8 cellular contexts compared by ENCODE assay signal in the genomic region with DNA sequence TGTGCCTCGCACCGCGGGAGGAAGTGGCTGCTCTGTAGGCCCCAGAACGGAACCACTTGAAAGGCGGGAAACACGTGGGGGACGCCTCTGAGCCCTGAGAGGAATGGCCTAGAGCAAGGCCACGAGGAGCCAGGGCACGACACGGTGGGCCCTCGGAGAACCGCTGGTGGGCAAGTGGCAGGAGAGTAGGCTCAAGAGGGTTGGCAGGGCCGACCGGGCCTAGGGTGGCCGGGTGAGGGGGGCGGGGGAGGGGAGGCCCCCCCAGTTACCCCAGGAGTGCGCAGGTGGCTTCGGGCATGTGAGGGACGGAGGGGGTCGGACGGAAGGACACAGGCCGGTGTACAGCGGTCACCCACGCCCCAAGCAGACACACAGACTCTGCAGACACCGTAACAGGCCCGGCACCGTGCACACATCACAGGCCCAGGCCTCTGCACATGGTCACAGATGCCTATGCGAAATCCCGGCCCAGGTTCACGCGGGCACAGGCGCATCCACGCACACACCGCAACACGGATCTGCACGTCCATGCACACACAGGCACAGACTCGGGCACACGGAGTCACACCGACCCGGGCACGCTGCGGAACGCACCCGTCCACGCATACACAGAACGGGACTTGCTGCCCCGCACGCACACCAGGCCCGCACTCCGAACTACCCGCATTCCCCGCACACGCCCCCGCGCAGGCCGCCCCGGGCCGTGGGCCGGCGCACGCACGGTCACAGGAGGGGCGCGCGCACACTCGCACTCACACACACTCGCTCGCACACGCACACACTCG. TPM values are rescaled to one million over a fixed set of nuclear protein-coding genes. Genes with fewer than 3 reads are reported as not detected.
A peak's percentile ranks its signal among the peaks of the same experiment; 100 is the strongest.
DNase-seq lines count a peak whose midpoint lies in the region; ATAC-seq and TF ChIP-seq lines count a peak whose summit lies in the region.

A gene with protein sequence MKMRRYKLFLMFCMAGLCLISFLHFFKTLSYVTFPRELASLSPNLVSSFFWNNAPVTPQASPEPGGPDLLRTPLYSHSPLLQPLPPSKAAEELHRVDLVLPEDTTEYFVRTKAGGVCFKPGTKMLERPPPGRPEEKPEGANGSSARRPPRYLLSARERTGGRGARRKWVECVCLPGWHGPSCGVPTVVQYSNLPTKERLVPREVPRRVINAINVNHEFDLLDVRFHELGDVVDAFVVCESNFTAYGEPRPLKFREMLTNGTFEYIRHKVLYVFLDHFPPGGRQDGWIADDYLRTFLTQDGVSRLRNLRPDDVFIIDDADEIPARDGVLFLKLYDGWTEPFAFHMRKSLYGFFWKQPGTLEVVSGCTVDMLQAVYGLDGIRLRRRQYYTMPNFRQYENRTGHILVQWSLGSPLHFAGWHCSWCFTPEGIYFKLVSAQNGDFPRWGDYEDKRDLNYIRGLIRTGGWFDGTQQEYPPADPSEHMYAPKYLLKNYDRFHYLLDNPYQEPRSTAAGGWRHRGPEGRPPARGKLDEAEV (plus strand): TSS at position 751 of the 785 bp plus-strand sequence. CDS start 30,336 bp downstream, outside the sequence.

- CTCF ChIA-PET in activated CD4-positive, alpha-beta memory T cell treated with anti-CD3 and anti-CD28 coated beads for 36 hours (lab: Charles Lee): no interaction called here
- CTCF ChIA-PET in activated CD4-positive, alpha-beta memory T cell treated with anti-CD3 and anti-CD28 coated beads, Interleukin-2, amount 10 ng/mL, durations not matched to agents 7 days and 5 days (lab: Charles Lee): no interaction called here

- H3K4me3 Mint-ChIP-seq in activated CD4-positive, alpha-beta memory T cell treated with anti-CD3 and anti-CD28 coated beads for 36 hours: peak within 1 kb of the TSS; percentile 35
- no peak within 1 kb of the TSS for H3K4me3 Mint-ChIP-seq in activated CD4-positive, alpha-beta memory T cell treated with anti-CD3 and anti-CD28 coated beads, Interleukin-2, amount 10 ng/mL, durations not matched to agents 7 days and 5 days

- H3K27ac ChIP-seq in left lung (peak within 1 kb of the TSS in 1 of 2 donors; percentile 13), tibial nerve (peak within 1 kb of the TSS; percentile 84 to 95 (median 95))
- H3K27ac ChIP-seq in effector memory CD4-positive, alpha-beta T cell (ENCODE audit: insufficient read depth, low read length, poor library complexity, severe bottlenecking): no peak within 1 kb of the TSS

- POLR2A ChIA-PET in activated CD4-positive, alpha-beta memory T cell treated with anti-CD3 and anti-CD28 coated beads for 36 hours (lab: Charles Lee): no interaction called here
- POLR2A ChIA-PET in activated CD4-positive, alpha-beta memory T cell treated with anti-CD3 and anti-CD28 coated beads, Interleukin-2, amount 10 ng/mL, durations not matched to agents 7 days and 5 days (lab: Charles Lee): no interaction called here

- H3K4me1 ChIP-seq in adipocyte (ENCODE audit: control insufficient read depth, insufficient read depth, low read length): peaks cover 28% of the 10 kb centered on the region
- peaks cover 3 to 13% of the 10 kb centered on the region in 2 donors for H3K4me1 ChIP-seq in left lung
- H3K4me1 ChIP-seq in tibial nerve: peaks cover 0 to 81% (median 19%) of the 10 kb centered on the region in 4 donors
- H3K4me1 ChIP-seq in effector memory CD4-positive, alpha-beta T cell (ENCODE audit: control insufficient read depth, insufficient read depth, low read length, poor library complexity, severe bottlenecking): peaks cover 9% of the 10 kb centered on the region

- H3K36me3 ChIP-seq in adipocyte (ENCODE audit: control insufficient read depth, insufficient read depth, low read length, severe bottlenecking): no peaks in the 10 kb centered on the region
- no peaks in the 10 kb centered on the region for H3K36me3 ChIP-seq in left lung
- H3K36me3 ChIP-seq in tibial nerve: no peaks in the 10 kb centered on the region
- no peaks in the 10 kb centered on the region for H3K36me3 ChIP-seq in effector memory CD4-positive, alpha-beta T cell (ENCODE audit: control insufficient read depth, insufficient read depth, low read length)

- H3K27ac Mint-ChIP-seq in activated CD4-positive, alpha-beta memory T cell treated with anti-CD3 and anti-CD28 coated beads for 36 hours: no peak within 1 kb of the TSS
- H3K27ac Mint-ChIP-seq in activated CD4-positive, alpha-beta memory T cell treated with anti-CD3 and anti-CD28 coated beads, Interleukin-2, amount 10 ng/mL, durations not matched to agents 7 days and 5 days: no peak within 1 kb of the TSS

- WGBS in tibial nerve, 2 donors: 45 to 56% methylated on average over 42 to 52 of the region's 70 CpGs

- peak in 1 of 2 donors; percentile 21 for TF ChIP-seq EP300 in tibial nerve (IDR thresholded peaks at IDR 0.05)

- intact Hi-C loops in activated CD4-positive, alpha-beta memory T cell treated with anti-CD3 and anti-CD28 coated beads for 36 hours (cut with micrococcal nuclease): no loop called here
- intact Hi-C loops in left lung (cut with DNase I): no loop called here

- DNase-seq in activated CD4-positive, alpha-beta memory T cell treated with anti-CD3 and anti-CD28 coated beads for 36 hours: no peak
- no peak for DNase-seq in activated CD4-positive, alpha-beta memory T cell treated with anti-CD3 and anti-CD28 coated beads, Interleukin-2, amount 10 ng/mL, durations not matched to agents 7 days and 5 days
- DNase-seq in adipocyte (ENCODE audit: low read depth): peak; percentile 39
- DNase-seq in left lung: no peak
- DNase-seq in tibial nerve (ENCODE audit: low spot score in 2 of 2): no peak
- no peak for DNase-seq in GM20000 (ENCODE audit: low spot score)
- no peak for DNase-seq in effector memory CD4-positive, alpha-beta T cell

- no peaks in the 10 kb centered on the region for H3K36me3 Mint-ChIP-seq in activated CD4-positive, alpha-beta memory T cell treated with anti-CD3 and anti-CD28 coated beads for 36 hours
- no peaks in the 10 kb centered on the region for H3K36me3 Mint-ChIP-seq in activated CD4-positive, alpha-beta memory T cell treated with anti-CD3 and anti-CD28 coated beads, Interleukin-2, amount 10 ng/mL, durations not matched to agents 7 days and 5 days (ENCODE audit: low read depth)

- H3K4me3 ChIP-seq in adipocyte (ENCODE audit: low read length) (peak within 1 kb of the TSS; percentile 76), left lung (peak within 1 kb of the TSS; percentile 22 to 37), tibial nerve (peak within 1 kb of the TSS; percentile 41 to 85 (median 61))
- no peak within 1 kb of the TSS for H3K4me3 ChIP-seq in effector memory CD4-positive, alpha-beta T cell (ENCODE audit: insufficient read depth, low read depth, low read length, poor library complexity, severe bottlenecking)

- H3K27me3 Mint-ChIP-seq in activated CD4-positive, alpha-beta memory T cell treated with anti-CD3 and anti-CD28 coated beads for 36 hours: peaks cover 36% of the 10 kb centered on the region
- H3K27me3 Mint-ChIP-seq in activated CD4-positive, alpha-beta memory T cell treated with anti-CD3 and anti-CD28 coated beads, Interleukin-2, amount 10 ng/mL, durations not matched to agents 7 days and 5 days: peaks cover 49% of the 10 kb centered on the region

- peaks cover 19% of the 10 kb centered on the region for H3K4me1 Mint-ChIP-seq in activated CD4-positive, alpha-beta memory T cell treated with anti-CD3 and anti-CD28 coated beads for 36 hours (ENCODE audit: low read depth)
- peaks cover 6% of the 10 kb centered on the region for H3K4me1 Mint-ChIP-seq in activated CD4-positive, alpha-beta memory T cell treated with anti-CD3 and anti-CD28 coated beads, Interleukin-2, amount 10 ng/mL, durations not matched to agents 7 days and 5 days

- no peaks in the 10 kb centered on the region for H3K9me3 Mint-ChIP-seq in activated CD4-positive, alpha-beta memory T cell treated with anti-CD3 and anti-CD28 coated beads for 36 hours
- no peaks in the 10 kb centered on the region for H3K9me3 Mint-ChIP-seq in activated CD4-positive, alpha-beta memory T cell treated with anti-CD3 and anti-CD28 coated beads, Interleukin-2, amount 10 ng/mL, durations not matched to agents 7 days and 5 days

- H3K9me3 ChIP-seq in adipocyte (ENCODE audit: control insufficient read depth, low read length) (no peaks in the 10 kb centered on the region), left lung (no peaks in the 10 kb centered on the region), tibial nerve (no peaks in the 10 kb centered on the region)
- no peaks in the 10 kb centered on the region for H3K9me3 ChIP-seq in effector memory CD4-positive, alpha-beta T cell (ENCODE audit: control insufficient read depth, low read length)

- peak within 1 kb of the TSS; percentile 69 for H3K9ac ChIP-seq in adipocyte (ENCODE audit: low read length)

- H3K27me3 ChIP-seq in adipocyte (replicated peaks; ENCODE audit: control insufficient read depth, insufficient read depth, low read length) (peaks cover 13% of the 10 kb centered on the region), left lung (peaks cover 14 to 54% of the 10 kb centered on the region in 2 donors), tibial nerve (peaks cover 0 to 4% of the 10 kb centered on the region in 2 donors)
- H3K27me3 ChIP-seq in effector memory CD4-positive, alpha-beta T cell (replicated peaks; ENCODE audit: control insufficient read depth, insufficient read depth, low read length, poor library complexity, severe bottlenecking): peaks cover 24% of the 10 kb centered on the region

- TF ChIP-seq CTCF in left lung (IDR thresholded peaks at IDR 0.05) (no peak), tibial nerve (IDR thresholded peaks at IDR 0.05) (no peak), GM20000 (IDR thresholded peaks at IDR 0.05; ENCODE audit: extremely low read depth, missing control alignments) (no peak)

- ATAC-seq in left lung (no peak), GM19023 (IDR thresholded peaks at IDR 0.05; ENCODE audit: unreplicated experiment) (no peak)

- no peak for TF ChIP-seq POLR2A in tibial nerve (IDR thresholded peaks at IDR 0.05)

RNA-seq across cellular contexts. Expression of the gene that starts here (rescaled TPM):
- under 1 TPM in 1 of 2 experiments, not detected in 1; 0.05 TPM for total RNA-seq in activated CD4-positive, alpha-beta memory T cell treated with anti-CD3 and anti-CD28 coated beads for 36 hours
- total RNA-seq in activated CD4-positive, alpha-beta memory T cell treated with anti-CD3 and anti-CD28 coated beads, Interleukin-2, amount 10 ng/mL, durations not matched to agents 7 days and 5 days: under 1 TPM; 0.55 to 0.83 TPM
- total RNA-seq in left lung: 1 to 10 TPM; 6.7 to 8.8 TPM
- total RNA-seq in tibial nerve: 10 to 100 TPM; 26.2 to 32.7 (median 32.2) TPM

Comparison
In these comparisons a context has a peak if more than half of its experiments do, and no peak if none do; other contexts are left out.
1. RNA of the gene that starts here (total RNA-seq): 26.2 to 32.7 TPM in tibial nerve and 6.7 to 8.8 TPM in left lung; 0.55 to 0.83 TPM in activated CD4-positive, alpha-beta memory T cell treated with anti-CD3 and anti-CD28 coated beads, Interleukin-2, amount 10 ng/mL, durations not matched to agents 7 days and 5 days and 0.05 TPM in activated CD4-positive, alpha-beta memory T cell treated with anti-CD3 and anti-CD28 coated beads for 36 hours; every median in the first group is over 4 times any median in the second.